27 cellular contexts compared by ENCODE assay signal in genomic region chr11:116651757-116652237, GRCh38.
"Had no signal": no experiment of that assay in that cellular context is flagged by ENCODE, and none has a peak within 500 bp of the region (broad histone marks: within the 10 kb centered on the region; RNA-seq: fewer than 3 reads in every experiment).

No MANE protein-coding gene starts in this region.

- H3K27me3 ChIP-seq: adrenal gland, body of pancreas, SJSA1 had no signal

- ATAC-seq: activated naive CD4-positive, alpha-beta T cell treated with anti-CD3 and anti-CD28 coated beads, Interleukin-2, amount 50 U/mL, for 72 hours; body of pancreas; Panc1 had no signal

- H3K4me3 ChIP-seq: adrenal gland, body of pancreas, breast epithelium, SJSA1 had no signal

- H3K36me3 Mint-ChIP-seq: activated naive CD4-positive, alpha-beta T cell treated with anti-CD3 and anti-CD28 coated beads, Interleukin-2, amount 50 U/mL, for 72 hours had no signal

- H3K27ac Mint-ChIP-seq: activated CD4-positive, alpha-beta memory T cell treated with anti-CD3 and anti-CD28 coated beads, Interleukin-2, amount 10 ng/mL, durations not matched to agents 7 days and 5 days; activated naive CD4-positive, alpha-beta T cell treated with anti-CD3 and anti-CD28 coated beads for 36 hours; activated T-cell treated with anti-CD3 and anti-CD28 coated beads, Interleukin-2, amount 50 U/mL, for 24 hours; T-helper 1 cell treated with Interleukin-12 subunit alpha and Interleukin-12 subunit beta and Interleukin-4 antibody, amounts not matched to agents 30 μg/mL and 1 μg/mL, for 36 hours; T-helper 2 cell treated with Interferon-gamma antibody and Interleukin-4, amounts not matched to agents 5 μg/mL and 100 μg/mL, for 36 hours had no signal

- H3K9me3 ChIP-seq: adrenal gland, SJSA1, SK-N-SH had no signal

- H3K4me1 ChIP-seq: adrenal gland, body of pancreas, breast epithelium, SJSA1 had no signal

- H3K27me3 Mint-ChIP-seq: activated T-cell treated with anti-CD3 and anti-CD28 coated beads, Interleukin-2, amount 50 U/mL, for 24 hours had no signal

- H3K36me3 ChIP-seq: adrenal gland, breast epithelium, SJSA1 had no signal

- FAIRE-seq: astrocyte, TTC549 had no signal

- H3K9me2 ChIP-seq: SK-N-SH had no signal

- H3K4me1 Mint-ChIP-seq: activated CD4-positive, alpha-beta memory T cell treated with anti-CD3 and anti-CD28 coated beads, Interleukin-2, amount 10 ng/mL, durations not matched to agents 7 days and 5 days had no signal

- H3K27ac ChIP-seq: adrenal gland, body of pancreas, breast epithelium, SJSA1 had no signal

- H3K4me3 Mint-ChIP-seq: activated CD4-positive, alpha-beta memory T cell treated with anti-CD3 and anti-CD28 coated beads, Interleukin-2, amount 10 ng/mL, durations not matched to agents 7 days and 5 days; activated naive CD4-positive, alpha-beta T cell treated with anti-CD3 and anti-CD28 coated beads for 36 hours; activated T-cell treated with anti-CD3 and anti-CD28 coated beads, Interleukin-2, amount 50 U/mL, for 24 hours; T-helper 1 cell treated with Interleukin-12 subunit alpha and Interleukin-12 subunit beta and Interleukin-4 antibody, amounts not matched to agents 30 μg/mL and 1 μg/mL, for 36 hours; T-helper 2 cell treated with Interferon-gamma antibody and Interleukin-4, amounts not matched to agents 5 μg/mL and 100 μg/mL, for 36 hours had no signal

- H3K9ac ChIP-seq: SK-N-SH had no signal

- DNase-seq: activated CD4-positive, alpha-beta memory T cell treated with anti-CD3 and anti-CD28 coated beads, Interleukin-2, amount 10 ng/mL, durations not matched to agents 7 days and 5 days; activated CD4-positive, alpha-beta T cell treated with anti-CD3 and anti-CD28 coated beads for 4 hours; activated CD4-positive, CD25-positive, alpha-beta regulatory T cell treated with anti-CD3 and anti-CD28 coated beads, Interleukin-2, amount 50 U/mL, for 72 hours; activated CD8-positive, alpha-beta memory T cell treated with anti-CD3 and anti-CD28 coated beads for 24 hours; activated gamma-delta T cell treated with Interleukin-2 at 50 U/mL for 16 hours; activated naive CD4-positive, alpha-beta T cell treated with anti-CD3 and anti-CD28 coated beads for 36 hours; activated T-cell treated with anti-CD3 and anti-CD28 coated beads, Interleukin-2, amount 50 U/mL, for 24 hours; adrenal gland; body of pancreas; NCI-H1092 treated with DMSO at 0.1 percent for 48 hours; NCI-H1417; NCI-H146; NCI-H187 treated with DMSO at 0.1 percent for 48 hours; NCI-H2081; NCI-H2171 treated with DMSO at 0.1 percent for 48 hours; NCI-H226; NCI-H524 treated with DMSO at 0.1 percent for 48 hours; SHP77 treated with DMSO at 0.1 percent for 48 hours; SK-N-SH had no signal

- H3K4me2 ChIP-seq: SK-N-SH had no signal
